Comparison of ENCODE assay signal across 8 cellular contexts in genomic region chr19:52270266-52270885, GRCh38. TPM values are rescaled to one million over a fixed set of nuclear protein-coding genes. Genes with fewer than 3 reads are reported as not detected.
DNase-seq lines count a peak whose midpoint lies in the region; ATAC-seq and TF ChIP-seq lines count a peak whose summit lies in the region.

No MANE protein-coding gene starts in this region.

- H3K27ac ChIP-seq in cardiac muscle cell (peak overlapping the region; percentile 97), body of pancreas (peak overlapping the region; percentile 83 to 97 (median 92)), subcutaneous abdominal adipose tissue (ENCODE audit: low read depth, low read length) (peak overlapping the region; percentile 95)

- H3K27me3 ChIP-seq in cardiac muscle cell = no peaks in the 10 kb centered on the region
- H3K27me3 ChIP-seq in body of pancreas = no peaks in the 10 kb centered on the region
- H3K27me3 ChIP-seq in subcutaneous abdominal adipose tissue (ENCODE audit: control insufficient read depth in 5 of 5, insufficient read depth in 4 of 5, low read length in 5 of 5) = no peaks in the 10 kb centered on the region

- intact Hi-C loops in cardiac septum (cut with DNase I) = no loop called here
- intact Hi-C loops in body of pancreas (cut with DNase I) = no loop called here
- intact Hi-C loops in left colon (cut with DNase I, micrococcal nuclease) = no loop called here

- H3K4me3 ChIP-seq in cardiac muscle cell (peak overlapping the region; percentile 95), body of pancreas (peak overlapping the region; percentile 76 to 81), subcutaneous abdominal adipose tissue (ENCODE audit: low read depth in 1 of 5, low read length in 5 of 5) (peak overlapping the region; percentile 87 to 99 (median 95))

- H3K4me1 ChIP-seq in cardiac muscle cell (ENCODE audit: low read depth) = peaks cover 2% of the 10 kb centered on the region
- peaks cover 18% of the 10 kb centered on the region for H3K4me1 ChIP-seq in body of pancreas
- peaks cover 0 to 22% (median 19%) of the 10 kb centered on the region in 5 donors for H3K4me1 ChIP-seq in subcutaneous abdominal adipose tissue (ENCODE audit: control insufficient read depth in 5 of 5, insufficient read depth in 5 of 5, low read length in 5 of 5)

- H3K9ac ChIP-seq in subcutaneous abdominal adipose tissue (ENCODE audit: low read length in 5 of 5) = peak overlapping the region; percentile 90 to 99 (median 97)

- H3K9me3 ChIP-seq in cardiac muscle cell (ENCODE audit: low read depth) (no peaks in the 10 kb centered on the region), body of pancreas (no peaks in the 10 kb centered on the region), subcutaneous abdominal adipose tissue (ENCODE audit: control insufficient read depth in 5 of 5, low read length in 5 of 5) (no peaks in the 10 kb centered on the region)

- TF ChIP-seq CTCF in cardiac muscle cell (IDR thresholded peaks at IDR 0.05; ENCODE audit: low read depth, low read length) = no peak
- TF ChIP-seq CTCF in body of pancreas (IDR thresholded peaks at IDR 0.05) = no peak

- DNase-seq in cardiac muscle cell (ENCODE audit: low read depth in 1 of 2, low spot score in 1 of 2) (no peak), cardiac septum (ENCODE audit: low spot score) (no peak), NCI-H748 (lab: John Stamatoyannopoulos, UW; ENCODE audit: unreplicated experiment) (peak; percentile 38), body of pancreas (peak in 2 of 4 donors; percentile 3 to 12), left colon (peak; percentile 16 to 26)
- DNase-seq in activated CD4-positive, CD25-positive, alpha-beta regulatory T cell (lab: John Stamatoyannopoulos, UW) = no peak

- no peak for TF ChIP-seq POLR2A in body of pancreas (IDR thresholded peaks at IDR 0.05)

- ATAC-seq in body of pancreas (no peak), left colon (peak; percentile 16), GM19035 (IDR thresholded peaks at IDR 0.05; ENCODE audit: unreplicated experiment) (no peak)

- no peaks in the 10 kb centered on the region for H3K36me3 ChIP-seq in cardiac muscle cell
- H3K36me3 ChIP-seq in body of pancreas (replicated peaks in 1 of 2; ENCODE audit: insufficient read depth in 1 of 2, low read depth in 2 of 2) = no peaks in the 10 kb centered on the region
- peaks cover 0 to 14% (median 4%) of the 10 kb centered on the region in 5 donors for H3K36me3 ChIP-seq in subcutaneous abdominal adipose tissue (ENCODE audit: control insufficient read depth in 5 of 5, insufficient read depth in 5 of 5, low read length in 5 of 5)

- 6 to 11% methylated on average over 11 of the region's 11 CpGs for WGBS in body of pancreas, 2 donors

RNA-seq across cellular contexts. Expression of gene ZNF766, which starts 1.0 kb away (rescaled TPM):
- total RNA-seq in cardiac muscle cell (8.4 and 10.9 TPM in 2 replicates), cardiac septum (11.4 TPM), body of pancreas (1 to 10 TPM; 2.0 to 4.9 TPM), left colon (10 to 100 TPM in 1 of 2 donors, 1 to 10 TPM in 1; 7.8 to 11.4 TPM)
- polyA plus RNA-seq in cardiac muscle cell = 26.5 and 27.9 TPM in 2 replicates

RNA-seq across cellular contexts. Expression of gene ZNF480, which starts 26.6 kb away (rescaled TPM):
- total RNA-seq in cardiac muscle cell (13.6 and 19.0 TPM in 2 replicates), cardiac septum (13.0 TPM), body of pancreas (1 to 10 TPM; 6.3 to 8.6 TPM), left colon (10 to 100 TPM; 12.1 to 14.0 TPM)
- polyA plus RNA-seq in cardiac muscle cell = 20.6 and 24.7 TPM in 2 replicates

Comparison
In these comparisons a context has a peak if more than half of its experiments do, and no peak if none do; other contexts are left out.
1. DNase-seq: peak in NCI-H748 (single experiment) and left colon (2 of 2); none in cardiac muscle cell (0 of 2), cardiac septum (single experiment) and activated CD4-positive, CD25-positive, alpha-beta regulatory T cell (0 of 4).
2. Peak in every context shown above with its lines, with median percentiles within 50 percentile points of each other: H3K27ac ChIP-seq and H3K4me3 ChIP-seq.